ENCODE assay signal across 1 cellular context in genomic region chr1:52726265-52727113, GRCh38.
TF ChIP-seq lines count a peak whose summit lies in the region.

Gene ZYG11B (plus strand): TSS chr1:52726453. CDS start chr1:52726654, 201 bp downstream.

TF ChIP-seq in K562, 482 proteins besides CTCF, POLR2A, EP300 and RAD21 (continued from another document and continues in another):
- TF ChIP-seq VEZF1 (CRISPR knock-in tag; IDR thresholded peaks at IDR 0.05) (peak; percentile 98), MYNN (IDR thresholded peaks at IDR 0.05) (no peak), MYNN (CRISPR knock-in tag; IDR thresholded peaks at IDR 0.05) (no peak), MEIS2 (IDR thresholded peaks at IDR 0.05; ENCODE audit: partially characterized antibody) (peak; percentile 27), NFE2L1 (tag; IDR thresholded peaks at IDR 0.05; ENCODE audit: borderline replicate concordance, low read depth) (no peak), SP2 (IDR thresholded peaks at IDR 0.05; ENCODE audit: extremely low read depth, low read depth, low read length, poor library complexity, severe bottlenecking) (no peak), CREB1 (IDR thresholded peaks at IDR 0.05) (0 out of 2 replicates have a peak, but pooled peaks have one; percentile 15), CREB1 (CRISPR knock-in tag; IDR thresholded peaks at IDR 0.05) (no peak; the same call in 1 of the 2 replicates), JUN (IDR thresholded peaks at IDR 0.05; ENCODE audit: borderline replicate concordance, low read depth, low read length) (0 out of 2 replicates have a peak, but pooled peaks have one; percentile 12), JUN (CRISPR knock-in tag; IDR thresholded peaks at IDR 0.05; ENCODE audit: borderline replicate concordance) (no peak), E2F8 (IDR thresholded peaks at IDR 0.05; ENCODE audit: low read depth, partially characterized antibody) (peak; percentile 45), TBP (optimal IDR thresholded peaks at IDR 0.05; ENCODE audit: low read depth, low read length) (peak; percentile 69), SIN3B (IDR thresholded peaks at IDR 0.05; ENCODE audit: low read depth) (peak; percentile 78), ERF (CRISPR knock-in tag; IDR thresholded peaks at IDR 0.05) (peak; percentile 54; the same call in 1 of the 2 replicates), ZBTB33 (CRISPR knock-in tag; IDR thresholded peaks at IDR 0.05) (peak; percentile 44; the same call in 1 of the 2 replicates), NFXL1 (CRISPR knock-in tag; IDR thresholded peaks at IDR 0.05) (no peak), ZFP36 (IDR thresholded peaks at IDR 0.05; ENCODE audit: low read depth, low read length, partially characterized antibody) (no peak), HNRNPK (IDR thresholded peaks at IDR 0.05; ENCODE audit: low read depth, low read length, poor library complexity, severe bottlenecking) (peak; percentile 94), ZNF444 (CRISPR knock-in tag; IDR thresholded peaks at IDR 0.05) (no peak), SIRT6 (IDR thresholded peaks at IDR 0.05; ENCODE audit: low read depth, low read length) (no peak), ZSCAN32 (CRISPR knock-in tag; IDR thresholded peaks at IDR 0.05) (no peak), PREB (CRISPR knock-in tag; IDR thresholded peaks at IDR 0.05) (0 out of 2 replicates have a peak, but pooled peaks have one; percentile 44), HNRNPLL (IDR thresholded peaks at IDR 0.05; ENCODE audit: low read depth, low read length, poor library complexity, severe bottlenecking) (peak; percentile 96), TAF1 (IDR thresholded peaks at IDR 0.05; ENCODE audit: control insufficient read depth, extremely low read depth, insufficient read depth, low read length, severe bottlenecking) (peak; percentile 87), THAP7 (CRISPR knock-in tag; IDR thresholded peaks at IDR 0.05) (0 out of 2 replicates have a peak, but pooled peaks have one; percentile 46), PHF8 (IDR thresholded peaks at IDR 0.05; ENCODE audit: borderline replicate concordance, low read length) (peak; percentile 88; the same call in 1 of the 2 replicates), ELF4 (CRISPR knock-in tag; IDR thresholded peaks at IDR 0.05) (peak; percentile 96), FOXK2 (conservative IDR thresholded peaks at IDR 0.05 in 1 of 2, IDR thresholded peaks at IDR 0.05 in 1 of 2; ENCODE audit: low read depth in 2 of 2) (peak; percentile 54 to 72), POLR2G (IDR thresholded peaks at IDR 0.05; ENCODE audit: low read depth, low read length) (peak; percentile 91), SNIP1 (IDR thresholded peaks at IDR 0.05; ENCODE audit: low read depth) (0 out of 2 replicates have a peak, but pooled peaks have one; percentile 14), ARID4B (CRISPR knock-in tag; IDR thresholded peaks at IDR 0.05) (peak; percentile 54), HDAC6 (IDR thresholded peaks at IDR 0.05; ENCODE audit: low read depth, low read length) (no peak), HES1 (IDR thresholded peaks at IDR 0.05; ENCODE audit: low read depth) (no peak; the same call in 1 of the 2 replicates), YY1 (IDR thresholded peaks at IDR 0.05; ENCODE audit: borderline replicate concordance in 1 of 3, control insufficient read depth in 1 of 3, extremely low read depth in 1 of 3, insufficient read depth in 3 of 3, insufficient read length in 1 of 3, insufficient replicate concordance in 2 of 3, low read depth in 1 of 3, low read length in 2 of 3) (peak; percentile 14 to 51 (median 49)), RBM34 (IDR thresholded peaks at IDR 0.05; ENCODE audit: borderline replicate concordance, insufficient read depth, low read length) (no peak), EHMT2 (IDR thresholded peaks at IDR 0.05) (peak; percentile 81), NKRF (IDR thresholded peaks at IDR 0.05; ENCODE audit: borderline replicate concordance) (peak; percentile 96), PRPF4 (IDR thresholded peaks at IDR 0.05; ENCODE audit: insufficient read depth, low read depth, low read length, poor library complexity, severe bottlenecking) (no peak), ZNF764 (CRISPR knock-in tag; IDR thresholded peaks at IDR 0.05; ENCODE audit: low read depth) (no peak), PBX2 (CRISPR knock-in tag; IDR thresholded peaks at IDR 0.05; ENCODE audit: low read depth) (no peak), PBX2 (tag; conservative IDR thresholded peaks at IDR 0.05; ENCODE audit: low read depth) (no peak)
